Comparison of ENCODE assay signal across 1 cellular context in the genomic region with DNA sequence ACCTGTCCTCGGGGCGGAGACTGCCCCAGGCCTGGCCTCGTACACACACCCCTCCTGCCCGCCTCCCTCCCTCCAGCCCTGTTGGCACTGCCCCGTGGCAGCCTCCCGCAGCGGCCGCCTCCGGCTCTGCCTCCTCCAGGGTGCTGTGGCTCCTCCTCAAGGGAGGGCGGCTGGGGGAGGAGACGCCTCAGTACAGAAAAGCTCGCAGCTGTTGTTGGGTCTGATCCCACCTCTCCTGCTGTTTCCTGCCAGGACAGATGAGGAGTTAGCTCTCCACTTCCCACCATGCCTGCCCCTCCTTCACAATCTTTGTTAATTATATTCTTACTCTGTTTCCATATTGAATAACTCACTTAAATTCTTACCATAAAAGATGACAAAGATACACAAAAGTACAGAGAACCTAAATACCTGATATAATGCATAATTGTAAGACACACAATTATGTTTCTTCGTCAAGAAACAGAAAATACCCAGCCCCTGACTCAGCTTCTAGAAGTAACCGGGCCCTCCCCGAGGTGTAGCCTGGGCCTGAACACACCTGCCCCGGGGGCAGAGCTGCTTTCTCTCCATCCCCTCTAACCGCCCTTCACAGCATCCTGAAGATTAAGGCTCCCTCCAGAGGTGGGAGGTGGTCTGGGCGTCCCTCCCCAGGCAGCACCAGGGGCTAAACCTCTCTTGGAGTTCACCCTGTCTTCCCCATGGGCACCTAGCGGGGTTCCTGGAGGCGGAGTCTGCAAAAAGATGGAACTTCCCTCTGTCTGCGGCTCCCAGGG.
TF ChIP-seq lines count a peak whose summit lies in the region.

No MANE protein-coding gene starts in this region.

TF ChIP-seq in A549, 52 proteins besides CTCF, POLR2A, EP300 and RAD21 (continued from another document):
- no peak for TF ChIP-seq HDAC2 (IDR thresholded peaks at IDR 0.05)
- TF ChIP-seq, protein P1, sequence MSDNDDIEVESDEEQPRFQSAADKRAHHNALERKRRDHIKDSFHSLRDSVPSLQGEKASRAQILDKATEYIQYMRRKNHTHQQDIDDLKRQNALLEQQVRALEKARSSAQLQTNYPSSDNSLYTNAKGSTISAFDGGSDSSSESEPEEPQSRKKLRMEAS (IDR thresholded peaks at IDR 0.05) = no peak
